ENCODE assay signal across 8 cellular contexts in the genomic region with DNA sequence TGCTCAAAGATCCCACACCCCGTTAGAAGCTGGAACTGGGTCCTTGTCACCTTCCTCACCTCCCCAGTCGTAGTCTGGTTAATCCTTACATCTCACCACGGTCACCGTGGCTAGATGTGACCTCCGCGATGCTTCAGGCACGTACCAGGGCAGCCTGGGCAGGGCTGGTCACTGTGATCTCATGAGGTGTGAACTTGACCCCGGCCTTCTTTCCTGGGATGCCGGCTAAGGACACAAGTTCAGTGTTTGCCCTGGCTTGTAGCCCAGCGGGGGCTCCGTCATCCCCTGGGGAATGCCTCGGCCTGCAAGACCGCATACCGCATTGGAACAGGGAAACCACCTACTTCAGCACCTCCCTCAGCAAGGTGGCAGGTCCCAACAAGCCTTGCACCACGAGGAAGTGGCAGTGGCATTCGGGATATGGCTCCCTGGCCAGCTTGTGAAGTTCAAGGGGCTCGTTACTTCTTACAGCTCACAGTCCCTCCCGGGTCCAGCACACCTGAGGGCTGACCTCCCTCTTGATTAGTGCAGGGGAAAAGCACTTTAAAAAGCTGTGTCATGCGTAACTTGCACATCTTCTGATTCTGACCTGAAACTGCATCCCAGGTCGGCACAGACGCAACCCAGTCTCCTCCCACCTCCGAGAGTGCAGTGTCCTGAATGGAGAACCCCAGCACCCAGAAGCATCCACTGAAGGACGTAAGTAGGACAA. TPM values are rescaled to one million over a fixed set of nuclear protein-coding genes. Genes with fewer than 3 reads are reported as not detected.
A peak's percentile ranks its signal among the peaks of the same experiment; 100 is the strongest.
DNase-seq lines count a peak whose midpoint lies in the region; ATAC-seq and TF ChIP-seq lines count a peak whose summit lies in the region.

No MANE protein-coding gene starts in this region.

- H3K4me1 Mint-ChIP-seq in central memory CD8-positive, alpha-beta T cell, result peaks cover 50% of the 10 kb centered on the region
- no peaks in the 10 kb centered on the region for H3K4me1 Mint-ChIP-seq in Caco-2 (ENCODE audit: low read depth, unreplicated experiment)

- H3K27me3 Mint-ChIP-seq in central memory CD8-positive, alpha-beta T cell, result no peaks in the 10 kb centered on the region
- H3K27me3 Mint-ChIP-seq in Caco-2 (ENCODE audit: insufficient read depth, unreplicated experiment), result no peaks in the 10 kb centered on the region

- peak overlapping the region; percentile 86 for H3K4me3 Mint-ChIP-seq in central memory CD8-positive, alpha-beta T cell
- H3K4me3 Mint-ChIP-seq in Caco-2 (ENCODE audit: unreplicated experiment), result no peak overlapping the region

- peaks cover 2% of the 10 kb centered on the region; the same call in 1 of the 2 replicates for H3K36me3 ChIP-seq in Caco-2 (ENCODE audit: control insufficient read depth, insufficient read depth, low read length)

- H3K36me3 Mint-ChIP-seq in central memory CD8-positive, alpha-beta T cell (ENCODE audit: insufficient read depth), result peaks cover 52% of the 10 kb centered on the region
- peaks cover 79% of the 10 kb centered on the region for H3K36me3 Mint-ChIP-seq in Caco-2 (ENCODE audit: insufficient read depth, unreplicated experiment)

- no peaks in the 10 kb centered on the region for H3K9me3 Mint-ChIP-seq in central memory CD8-positive, alpha-beta T cell
- no peaks in the 10 kb centered on the region for H3K9me3 Mint-ChIP-seq in Caco-2 (ENCODE audit: unreplicated experiment)

- POLR2A ChIA-PET in Caco-2 (lab: Charles Lee), result no interaction called here

- H3K4me3 ChIP-seq in GM12875 (ENCODE audit: low read depth, low read length) (peak overlapping the region; percentile 22), retinal pigment epithelial cell (ENCODE audit: low read length) (no peak overlapping the region), Caco-2 (ENCODE audit: low read depth, low read length) (no peak overlapping the region)

- no peaks in the 10 kb centered on the region for H3K27me3 ChIP-seq in Caco-2 (replicated peaks; ENCODE audit: control insufficient read depth, insufficient read depth, low read length)

- no peaks in the 10 kb centered on the region for H3K9me3 ChIP-seq in Caco-2

- CTCF ChIA-PET in Caco-2 (lab: Charles Lee), result no interaction called here

- DNase-seq in NCI-H2107 treated with DMSO at 0.1 percent for 48 hours (lab: John Stamatoyannopoulos, UW; ENCODE audit: unreplicated experiment) (peak; percentile 26), retinal pigment epithelial cell (ENCODE audit: low read depth) (peak; percentile 23), NCI-H345 treated with DMSO at 0.1 percent for 48 hours (lab: John Stamatoyannopoulos, UW; ENCODE audit: unreplicated experiment) (no peak), NCI-H1092 treated with DMSO at 0.1 percent for 48 hours (lab: John Stamatoyannopoulos, UW) (no peak), Caco-2 (no peak)
- no peak for DNase-seq in central memory CD8-positive, alpha-beta T cell (ENCODE audit: low spot score in 2 of 2)

- ATAC-seq in central memory CD8-positive, alpha-beta T cell (replicated peaks; ENCODE audit: extremely low read depth, poor library complexity, severe bottlenecking), result no peak
- no peak for ATAC-seq in HG03457 (IDR thresholded peaks at IDR 0.05; ENCODE audit: unreplicated experiment)

- H3K27ac Mint-ChIP-seq in central memory CD8-positive, alpha-beta T cell (ENCODE audit: low read depth), result peak overlapping the region; percentile 89
- H3K27ac Mint-ChIP-seq in Caco-2 (ENCODE audit: unreplicated experiment), result no peak overlapping the region

- H3K4me1 ChIP-seq in Caco-2, result peaks cover 6% of the 10 kb centered on the region

- no TSS peak for BruUV-seq in Caco-2 (replicated peaks; lab: Mats Ljungman, UMichigan)

- TF ChIP-seq CTCF in GM12875 (IDR thresholded peaks at IDR 0.05; ENCODE audit: borderline replicate concordance, insufficient read depth, low read depth, low read length) (no peak), retinal pigment epithelial cell (conservative IDR thresholded peaks at IDR 0.05; ENCODE audit: low read depth, low read length) (no peak), Caco-2 (IDR thresholded peaks at IDR 0.05; ENCODE audit: insufficient read depth in 1 of 2, low read depth in 1 of 2, low read length in 1 of 2, severe bottlenecking in 1 of 2, unreplicated experiment in 1 of 2) (no peak)

- intact Hi-C loops in Caco-2 (cut with micrococcal nuclease; ENCODE audit: unreplicated experiment), result no loop called here

RNA-seq across cellular contexts. Expression of a gene that starts 25.9 kb away (rescaled TPM):
- 55.2 and 60.5 TPM in 2 replicates for total RNA-seq in Caco-2 (2022)

RNA-seq across cellular contexts. Expression of a gene that starts 26.1 kb away (rescaled TPM):
- total RNA-seq in Caco-2 (2022), result 6.8 and 7.1 TPM in 2 replicates

Comparison
In these comparisons a context has a peak if more than half of its experiments do, and no peak if none do; other contexts are left out.
1. DNase-seq: peak in NCI-H2107 treated with DMSO at 0.1 percent for 48 hours (single experiment) and retinal pigment epithelial cell (single experiment); none in central memory CD8-positive, alpha-beta T cell (0 of 2), NCI-H345 treated with DMSO at 0.1 percent for 48 hours (single experiment), NCI-H1092 treated with DMSO at 0.1 percent for 48 hours (single experiment) and Caco-2 (0 of 2).